Comparison of ENCODE assay signal across 8 cellular contexts in the genomic region with DNA sequence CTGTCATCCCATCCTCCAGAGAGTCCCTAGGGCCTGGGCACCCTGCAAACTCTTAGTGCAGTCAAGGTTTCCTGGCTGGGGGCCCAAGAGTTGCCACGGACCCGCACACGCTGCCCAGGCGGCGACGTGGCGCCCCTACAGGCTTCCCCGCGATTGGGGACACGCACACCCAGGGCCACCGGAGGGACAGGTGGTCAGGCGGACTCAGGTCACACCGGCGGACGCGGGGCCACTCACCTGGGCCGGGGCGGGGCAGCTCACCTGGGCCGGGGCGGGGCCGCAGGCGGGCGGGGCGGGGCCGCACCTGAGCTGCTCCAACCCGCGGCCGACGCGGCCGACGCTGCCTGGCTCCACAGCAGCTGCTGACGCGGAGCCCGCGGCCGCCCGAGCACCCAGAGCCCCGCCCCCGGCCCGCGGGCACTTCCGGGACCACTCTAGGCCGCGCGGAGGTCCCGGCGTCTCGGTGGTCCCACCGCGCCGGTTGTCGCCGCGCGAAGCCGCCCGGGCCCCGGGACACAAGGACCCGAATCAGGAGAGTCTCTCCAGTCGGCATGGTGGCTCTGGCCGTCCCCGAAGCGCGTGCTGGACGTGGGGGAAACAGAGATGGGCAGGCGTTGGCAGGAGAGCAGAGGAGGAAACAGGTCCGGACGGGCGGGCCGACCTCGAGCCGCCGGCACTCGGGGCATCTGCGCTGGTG.
A peak's percentile ranks its signal among the peaks of the same experiment; 100 is the strongest.
DNase-seq lines count a peak whose midpoint lies in the region; ATAC-seq lines count a peak whose summit lies in the region.

ZNF70 (minus strand) TSS at position 369 of the 697 bp plus-strand sequence. CDS start 5,972 bp downstream, outside the sequence.

- DNase-seq in NCI-H1417 (lab: John Stamatoyannopoulos, UW) = peak; percentile 81 to 84 (median 82)
- no peak for DNase-seq in NCI-H1417 treated with DMSO at 0.1 percent for 48 hours (lab: John Stamatoyannopoulos, UW)
- DNase-seq in NCI-H2227 treated with DMSO at 0.1 percent for 48 hours (lab: John Stamatoyannopoulos, UW) = peak; percentile 58
- DNase-seq in cerebellar cortex (ENCODE audit: low spot score) = peak; percentile 79
- DNase-seq in kidney glomerular epithelial cell (lab: John Stamatoyannopoulos, UW) = peak; percentile 52
- DNase-seq in stimulated activated CD4-positive, alpha-beta T cell treated with anti-CD3 and anti-CD28 coated beads, Interleukin-1b, Interleukin-23, amount 100 ng/mL, for 1 hour (ENCODE audit: low read depth in 2 of 2) = peak; percentile 62 to 67

- ATAC-seq in HG02973 (IDR thresholded peaks at IDR 0.05; ENCODE audit: unreplicated experiment) = peak; percentile 74
- peak; percentile 100 for ATAC-seq in activated CD4-positive, CD25-positive, alpha-beta regulatory T cell treated with anti-CD3 and anti-CD28 coated beads, Interleukin-2, amount 50 U/mL, for 24 hours
